Comparison of ENCODE assay signal across 17 cellular contexts in genomic region chr3:137420198-137420995, GRCh38.
DNase-seq lines count a peak whose midpoint lies in the region; ATAC-seq and TF ChIP-seq lines count a peak whose summit lies in the region.
"Had no signal": no experiment of that assay in that cellular context is flagged by ENCODE, and none has a peak within 500 bp of the region (broad histone marks: within the 10 kb centered on the region; RNA-seq: fewer than 3 reads in every experiment).

No MANE protein-coding gene starts in this region.

- H3K9me3 ChIP-seq in heart right ventricle: peaks cover 0 to 43% (median 13%) of the 10 kb centered on the region in 11 donors
- H3K9me3 ChIP-seq in osteoblast (ENCODE audit: low read depth, low read length): peaks cover 5% of the 10 kb centered on the region
- H3K9me3 ChIP-seq: A549, Caco-2 had no signal

- H3K4me1 ChIP-seq in heart right ventricle: no peaks in the 10 kb centered on the region
- no peaks in the 10 kb centered on the region for H3K4me1 ChIP-seq in osteoblast (ENCODE audit: insufficient read depth, low read length)
- H3K4me1 ChIP-seq: A549; BLaER1 treated with 17β-estradiol and CSF1 and Interleukin-3, amounts not matched to agents 10 nM and 100 nM; Caco-2 had no signal

- intact Hi-C loops in cardiac septum (cut with DNase I) (no loop called here), heart right ventricle (cut with DNase I) (no loop called here), dorsolateral prefrontal cortex (cut with DNase I) (no loop called here)

- H2AFZ ChIP-seq in osteoblast (ENCODE audit: low read length): no peak overlapping the region

- no peaks in the 10 kb centered on the region for H3K36me3 Mint-ChIP-seq in activated naive CD8-positive, alpha-beta T cell treated with anti-CD3 and anti-CD28 coated beads, Interleukin-2, amount 50 U/mL, for 24 hours (ENCODE audit: low read depth)
- H3K36me3 Mint-ChIP-seq: CD8-positive, alpha-beta T cell had no signal

- H3K27ac ChIP-seq in heart right ventricle (no peak overlapping the region), osteoblast (ENCODE audit: low read depth, low read length) (no peak overlapping the region), dorsolateral prefrontal cortex (no peak overlapping the region)
- H3K27ac ChIP-seq: 22Rv1; A549; BLaER1 treated with 17β-estradiol and CSF1 and Interleukin-3, amounts not matched to agents 10 nM and 100 nM; C4-2B had no signal

- H3K4me1 Mint-ChIP-seq in activated naive CD8-positive, alpha-beta T cell treated with anti-CD3 and anti-CD28 coated beads, Interleukin-2, amount 50 U/mL, for 24 hours: no peaks in the 10 kb centered on the region
- H3K4me1 Mint-ChIP-seq: B cell had no signal

- H4K20me1 ChIP-seq in osteoblast (ENCODE audit: insufficient read depth, low read length): no peaks in the 10 kb centered on the region
- H4K20me1 ChIP-seq: BLaER1 treated with 17β-estradiol and CSF1 and Interleukin-3, amounts not matched to agents 10 nM and 100 nM had no signal

- DNase-seq in cardiac septum (ENCODE audit: low spot score) (peak; percentile 71), heart right ventricle (no peak), osteoblast (ENCODE audit: insufficient read length, low spot score, missing footprints) (peak; percentile 0), dorsolateral prefrontal cortex (no peak)
- no peak for DNase-seq in activated naive CD8-positive, alpha-beta T cell treated with anti-CD3 and anti-CD28 coated beads, Interleukin-2, amount 50 U/mL, for 24 hours
- DNase-seq: AML-193; Caco-2; Calu3; CD4-positive, alpha-beta T cell; CD8-positive, alpha-beta T cell; DMS79 treated with DMSO at 0.1 percent for 48 hours; GF-D8 had no signal

- no peak overlapping the region for H3K4me3 Mint-ChIP-seq in activated naive CD8-positive, alpha-beta T cell treated with anti-CD3 and anti-CD28 coated beads, Interleukin-2, amount 50 U/mL, for 24 hours
- H3K4me3 Mint-ChIP-seq: B cell; CD4-positive, alpha-beta T cell; CD8-positive, alpha-beta T cell had no signal

- no peak for ATAC-seq in heart right ventricle
- no peak for ATAC-seq in activated naive CD8-positive, alpha-beta T cell treated with anti-CD3 and anti-CD28 coated beads, Interleukin-2, amount 50 U/mL, for 24 hours
- ATAC-seq: A549; CD8-positive, alpha-beta T cell had no signal

- no peak overlapping the region for H3K4me2 ChIP-seq in osteoblast (ENCODE audit: insufficient read depth, low read length)
- H3K4me2 ChIP-seq: A549; BLaER1 treated with 17β-estradiol and CSF1 and Interleukin-3, amounts not matched to agents 10 nM and 100 nM had no signal

- WGBS in heart right ventricle, 2 donors: 89 to 94% methylated on average over 4 of the region's 4 CpGs

- H3K27me3 ChIP-seq in heart right ventricle: no peaks in the 10 kb centered on the region
- H3K27me3 ChIP-seq in osteoblast (ENCODE audit: insufficient read depth, low read length): no peaks in the 10 kb centered on the region
- H3K27me3 ChIP-seq in dorsolateral prefrontal cortex: no peaks in the 10 kb centered on the region
- H3K27me3 ChIP-seq: BLaER1 treated with 17β-estradiol and CSF1 and Interleukin-3, amounts not matched to agents 10 nM and 100 nM had no signal

- H3K4me3 ChIP-seq in heart right ventricle: no peak overlapping the region
- H3K4me3 ChIP-seq in osteoblast (ENCODE audit: insufficient read depth, low read length): no peak overlapping the region
- H3K4me3 ChIP-seq in dorsolateral prefrontal cortex: no peak overlapping the region
- H3K4me3 ChIP-seq: A549; BLaER1 treated with 17β-estradiol and CSF1 and Interleukin-3, amounts not matched to agents 10 nM and 100 nM had no signal

- no peaks in the 10 kb centered on the region for H3K79me2 ChIP-seq in osteoblast (ENCODE audit: insufficient read depth, low read length)

- TF ChIP-seq CTCF in heart right ventricle (IDR thresholded peaks at IDR 0.05) (no peak), osteoblast (IDR thresholded peaks at IDR 0.05; ENCODE audit: extremely low read depth, low read depth, low read length) (no peak), dorsolateral prefrontal cortex (IDR thresholded peaks at IDR 0.05 in 54 of 56, conservative IDR thresholded peaks at IDR 0.05 in 2 of 56; ENCODE audit: low read depth in 1 of 56, partially characterized antibody in 56 of 56) (no peak)

- peaks cover 22% of the 10 kb centered on the region for H3K9me3 Mint-ChIP-seq in activated naive CD8-positive, alpha-beta T cell treated with anti-CD3 and anti-CD28 coated beads, Interleukin-2, amount 50 U/mL, for 24 hours

- no peaks in the 10 kb centered on the region for H3K27me3 Mint-ChIP-seq in activated naive CD8-positive, alpha-beta T cell treated with anti-CD3 and anti-CD28 coated beads, Interleukin-2, amount 50 U/mL, for 24 hours
- H3K27me3 Mint-ChIP-seq: B cell; CD4-positive, alpha-beta T cell had no signal

- no peak overlapping the region for H3K27ac Mint-ChIP-seq in activated naive CD8-positive, alpha-beta T cell treated with anti-CD3 and anti-CD28 coated beads, Interleukin-2, amount 50 U/mL, for 24 hours
- H3K27ac Mint-ChIP-seq: B cell; CD4-positive, alpha-beta T cell; CD8-positive, alpha-beta T cell had no signal

- H3K36me3 ChIP-seq in heart right ventricle (no peaks in the 10 kb centered on the region), osteoblast (ENCODE audit: insufficient read depth, low read length) (no peaks in the 10 kb centered on the region)
- H3K36me3 ChIP-seq: BLaER1 treated with 17β-estradiol and CSF1 and Interleukin-3, amounts not matched to agents 10 nM and 100 nM had no signal

Comparison
In these comparisons a context has a peak if more than half of its experiments do, and no peak if none do; other contexts are left out.
1. DNase-seq: peak in cardiac septum (single experiment) and osteoblast (single experiment); none in heart right ventricle (0 of 2), activated naive CD8-positive, alpha-beta T cell treated with anti-CD3 and anti-CD28 coated beads, Interleukin-2, amount 50 U/mL, for 24 hours (single experiment) and dorsolateral prefrontal cortex (0 of 10).